8 cellular contexts compared by ENCODE assay signal in the genomic region with DNA sequence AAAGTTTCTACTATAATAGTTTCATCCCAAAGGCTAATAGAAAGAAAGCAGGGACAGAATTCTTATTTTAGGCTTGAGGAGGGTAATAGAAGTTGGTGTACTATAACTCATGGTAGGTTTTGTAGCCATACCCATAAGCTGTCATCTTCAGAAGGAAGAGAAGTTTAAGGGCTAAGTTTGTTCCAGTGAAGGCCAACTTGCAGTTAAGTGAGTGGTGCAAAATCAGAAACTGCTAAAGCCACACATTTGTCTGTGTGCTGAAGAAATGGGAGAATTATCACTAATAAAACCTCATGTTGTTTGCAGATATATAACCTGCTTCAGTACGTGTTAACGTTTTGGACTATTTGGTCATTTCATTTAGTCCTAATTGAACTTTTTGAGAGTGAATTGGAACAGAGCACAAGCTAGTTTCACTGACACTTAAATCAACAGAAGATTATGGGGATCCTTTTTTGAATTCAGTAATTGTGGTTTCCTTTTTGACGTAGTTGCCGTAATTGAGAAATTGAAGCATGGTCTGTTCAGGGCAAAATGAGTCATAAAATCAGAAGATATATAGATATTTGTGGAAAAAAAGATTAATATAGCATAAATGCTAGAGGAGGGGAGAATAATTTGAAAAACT.
A peak's percentile ranks its signal among the peaks of the same experiment; 100 is the strongest.
DNase-seq lines count a peak whose midpoint lies in the region; ATAC-seq and TF ChIP-seq lines count a peak whose summit lies in the region.

No MANE protein-coding gene starts in this region.

- no peaks in the 10 kb centered on the region for H3K36me3 ChIP-seq in left ventricle myocardium inferior
- H3K36me3 ChIP-seq in prostate gland: no peaks in the 10 kb centered on the region

- H3K4me1 ChIP-seq in left ventricle myocardium inferior: peaks cover 36% of the 10 kb centered on the region
- H3K4me1 ChIP-seq in prostate gland (replicated peaks): no peaks in the 10 kb centered on the region

- 68% methylated on average over 4 of the region's 4 CpGs for WGBS in prostate gland

- intact Hi-C loops in left ventricle myocardium inferior (cut with micrococcal nuclease) (no loop called here), left cardiac atrium (cut with DNase I) (no loop called here), prostate gland (cut with DNase I) (loop anchor here (10.0 kb wide), 1 partner anchor 70 kb away; a partner anchor contains a TSS)

- H3K27ac ChIP-seq in left ventricle myocardium inferior (replicated peaks): peak overlapping the region; percentile 28
- no peak overlapping the region for H3K27ac ChIP-seq in prostate gland

- TF ChIP-seq CTCF in left ventricle myocardium inferior (IDR thresholded peaks at IDR 0.05; ENCODE audit: borderline replicate concordance) (no peak), prostate gland (IDR thresholded peaks at IDR 0.05) (no peak)

- H3K36me3 Mint-ChIP-seq in effector memory CD8-positive, alpha-beta T cell (ENCODE audit: insufficient read depth): no peaks in the 10 kb centered on the region

- ATAC-seq in left cardiac atrium: no peak
- ATAC-seq in effector memory CD8-positive, alpha-beta T cell (replicated peaks): peak; percentile 69

- DNase-seq in left ventricle myocardium inferior: no peak
- DNase-seq in left cardiac atrium: no peak
- peak; percentile 63 to 87 for DNase-seq in NCI-H1930 (lab: John Stamatoyannopoulos, UW)
- no peak for DNase-seq in effector memory CD8-positive, alpha-beta T cell
- no peak for DNase-seq in medulla oblongata (ENCODE audit: extremely low spot score)
- DNase-seq in GOT3 (lab: John Stamatoyannopoulos, UW): no peak
- no peak for DNase-seq in SW 1271 (lab: John Stamatoyannopoulos, UW)
- DNase-seq in prostate gland (ENCODE audit: low spot score): no peak

- H3K9me3 ChIP-seq in left ventricle myocardium inferior (replicated peaks) (no peaks in the 10 kb centered on the region), prostate gland (no peaks in the 10 kb centered on the region)

- no peaks in the 10 kb centered on the region for H3K27me3 Mint-ChIP-seq in effector memory CD8-positive, alpha-beta T cell

- no peaks in the 10 kb centered on the region for H3K9me3 Mint-ChIP-seq in effector memory CD8-positive, alpha-beta T cell

- H3K4me3 ChIP-seq in left ventricle myocardium inferior (no peak overlapping the region), prostate gland (no peak overlapping the region)

- H3K27ac Mint-ChIP-seq in effector memory CD8-positive, alpha-beta T cell: peak overlapping the region; percentile 45 to 80

- no peaks in the 10 kb centered on the region for H3K27me3 ChIP-seq in left ventricle myocardium inferior (ENCODE audit: low read depth)
- H3K27me3 ChIP-seq in prostate gland (replicated peaks; ENCODE audit: insufficient read depth): no peaks in the 10 kb centered on the region

- H3K4me1 Mint-ChIP-seq in effector memory CD8-positive, alpha-beta T cell (ENCODE audit: low read depth in 2 of 2): peaks cover 21 to 32% of the 10 kb centered on the region in 2 donors

- TF ChIP-seq POLR2A in prostate gland (IDR thresholded peaks at IDR 0.05): no peak

- H3K4me3 Mint-ChIP-seq in effector memory CD8-positive, alpha-beta T cell: peak overlapping the region; percentile 51 to 70

Comparison
In these comparisons a context has a peak if more than half of its experiments do, and no peak if none do; other contexts are left out.
1. DNase-seq: peak in NCI-H1930 (2 of 2); none in left ventricle myocardium inferior (single experiment), left cardiac atrium (single experiment), effector memory CD8-positive, alpha-beta T cell (0 of 3), medulla oblongata (single experiment), GOT3 (single experiment), SW 1271 (0 of 2) and prostate gland (single experiment).